Comparison of ENCODE assay signal across 13 cellular contexts in the genomic region with DNA sequence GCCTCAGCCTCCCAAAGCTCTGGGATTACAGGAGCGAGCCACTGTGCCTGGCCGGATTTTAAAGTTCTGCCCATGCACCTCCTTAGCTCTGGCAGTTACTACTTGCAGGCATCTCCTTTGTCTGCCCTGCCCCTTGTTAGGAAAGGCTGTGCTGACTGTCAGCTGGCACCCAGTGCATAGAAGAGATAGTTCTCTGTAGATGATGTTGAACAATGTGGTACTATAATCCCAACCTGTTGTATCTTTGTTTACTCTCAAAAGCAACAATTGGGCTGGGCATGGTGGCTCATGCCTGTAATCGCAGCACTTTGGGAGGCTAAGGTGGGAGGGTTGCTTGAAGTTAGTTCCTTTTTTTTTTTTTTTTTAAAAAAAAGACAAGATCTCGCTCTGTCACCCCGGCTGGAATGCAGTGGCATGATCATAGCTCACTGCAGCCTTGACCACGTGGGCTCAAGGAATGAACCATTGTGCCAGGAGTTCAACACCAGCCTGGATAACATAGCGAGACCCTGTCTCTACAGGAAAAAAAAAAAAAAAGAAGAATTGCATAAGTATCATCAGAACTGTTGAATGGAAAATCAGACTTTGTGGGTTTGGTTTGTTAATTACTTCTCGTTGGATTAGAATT. TPM values are rescaled to one million over a fixed set of nuclear protein-coding genes. Genes with fewer than 3 reads are reported as not detected.
DNase-seq lines count a peak whose midpoint lies in the region; ATAC-seq, FAIRE-seq and TF ChIP-seq lines count a peak whose summit lies in the region.
"Had no signal": no experiment of that assay in that cellular context is flagged by ENCODE, and none has a peak within 500 bp of the region (broad histone marks: within the 10 kb centered on the region; RNA-seq: fewer than 3 reads in every experiment).

No MANE protein-coding gene starts in this region.

- no peak for DNase-seq in GM23338 (ENCODE audit: low spot score)
- DNase-seq in NOMO-1 treated with DMSO at 0.1 percent for 48 hours (lab: John Stamatoyannopoulos, UW; ENCODE audit: unreplicated experiment): peak; percentile 55
- DNase-seq in endodermal cell: no peak
- DNase-seq in testis: peak; percentile 63
- no peak for DNase-seq in left lung
- DNase-seq in kidney: no peak
- DNase-seq in activated naive CD4-positive, alpha-beta T cell treated with Interleukin-2 at 50 U/mL for 16 hours: no peak
- DNase-seq: activated CD4-positive, alpha-beta T cell treated with anti-CD3 and anti-CD28 coated beads, Interleukin-2, amount 50 U/mL, for 1 hour; activated effector memory CD4-positive, alpha-beta T cell treated with anti-CD3 and anti-CD28 coated beads, Interleukin-2, amount 50 U/mL, for 16 hours; NCI-H526; SW 1271 had no signal

- no peak overlapping the region; the same call in 2 of the 3 replicates for H3K4me3 Mint-ChIP-seq in GM23338
- no peak overlapping the region for H3K4me3 Mint-ChIP-seq in endodermal cell
- H3K4me3 Mint-ChIP-seq: mesothelial cell of epicardium had no signal

- H3K27me3 ChIP-seq in GM23338 (ENCODE audit: insufficient read depth) (no peaks in the 10 kb centered on the region), endodermal cell (ENCODE audit: control insufficient read depth, insufficient read depth, low read length, poor library complexity, severe bottlenecking) (no peaks in the 10 kb centered on the region), testis (no peaks in the 10 kb centered on the region), left lung (no peaks in the 10 kb centered on the region)
- H3K27me3 ChIP-seq: cardiac muscle cell had no signal

- H3K27ac ChIP-seq in GM23338 (ENCODE audit: low read depth): peak overlapping the region; percentile 88
- H3K27ac ChIP-seq in endodermal cell (ENCODE audit: low read depth, low read length): no peak overlapping the region
- H3K27ac ChIP-seq in testis: no peak overlapping the region
- H3K27ac ChIP-seq in left lung: no peak overlapping the region
- no peak overlapping the region for H3K27ac ChIP-seq in kidney (ENCODE audit: low read depth in 2 of 2, low read length in 2 of 2)
- H3K27ac ChIP-seq: cardiac muscle cell had no signal

- FAIRE-seq in kidney (lab: Jason Lieb, UNC): no peak

- TF ChIP-seq POLR2A in testis (IDR thresholded peaks at IDR 0.05): no peak

- H3K9ac ChIP-seq in endodermal cell (ENCODE audit: extremely low read depth, low read length, poor library complexity, severe bottlenecking) (no peak overlapping the region), kidney (ENCODE audit: low read length in 2 of 2) (no peak overlapping the region)

- H4K20me1 ChIP-seq in GM23338 (replicated peaks; ENCODE audit: insufficient read depth): no peaks in the 10 kb centered on the region; the same call in 1 of the 2 replicates

- H3K4me1 Mint-ChIP-seq in GM23338: peaks cover 85% of the 10 kb centered on the region
- peaks cover 81% of the 10 kb centered on the region for H3K4me1 Mint-ChIP-seq in endodermal cell

- H3K36me3 ChIP-seq in GM23338 (ENCODE audit: insufficient read depth) (no peaks in the 10 kb centered on the region), endodermal cell (ENCODE audit: control insufficient read depth, insufficient read depth, low read length) (peaks cover 62% of the 10 kb centered on the region), testis (ENCODE audit: low read depth, missing control alignments) (no peaks in the 10 kb centered on the region), left lung (no peaks in the 10 kb centered on the region), kidney (ENCODE audit: control insufficient read depth in 1 of 2, insufficient read depth in 2 of 2, low read length in 2 of 2) (no peaks in the 10 kb centered on the region)
- H3K36me3 ChIP-seq: cardiac muscle cell had no signal

- peak overlapping the region; percentile 89 for H3K27ac Mint-ChIP-seq in GM23338
- peak overlapping the region; percentile 66 for H3K27ac Mint-ChIP-seq in endodermal cell
- H3K27ac Mint-ChIP-seq: mesothelial cell of epicardium had no signal

- H3F3A ChIP-seq in GM23338 (replicated peaks; ENCODE audit: low read depth): peaks cover 4% of the 10 kb centered on the region

- 83 to 89% methylated on average over 6 to 8 of the region's 8 CpGs for WGBS in endodermal cell (ENCODE audit: insufficient coverage in 1 of 2, insufficient read length in 1 of 2), 2 experiments
- 72% methylated on average over 8 of the region's 8 CpGs for WGBS in testis, 2 donors

- H3K9me2 ChIP-seq in GM23338 (ENCODE audit: insufficient read depth): no peaks in the 10 kb centered on the region

- no peak overlapping the region for H2AFZ ChIP-seq in GM23338

- H3K9me3 Mint-ChIP-seq in GM23338 (no peaks in the 10 kb centered on the region), endodermal cell (no peaks in the 10 kb centered on the region)
- H3K9me3 Mint-ChIP-seq: mesothelial cell of epicardium had no signal

- H3K4me3 ChIP-seq in GM23338: peak overlapping the region; percentile 3; the same call in 1 of the 2 replicates
- H3K4me3 ChIP-seq in endodermal cell (ENCODE audit: low read length): no peak overlapping the region
- no peak overlapping the region for H3K4me3 ChIP-seq in testis
- no peak overlapping the region for H3K4me3 ChIP-seq in left lung
- no peak overlapping the region for H3K4me3 ChIP-seq in kidney (ENCODE audit: low read length in 2 of 2)
- H3K4me3 ChIP-seq: cardiac muscle cell had no signal

- TF ChIP-seq CTCF in GM23338 (conservative IDR thresholded peaks at IDR 0.05; ENCODE audit: low read depth in 2 of 2): no peak
- TF ChIP-seq CTCF in endodermal cell (conservative IDR thresholded peaks at IDR 0.05): no peak
- TF ChIP-seq CTCF in testis (IDR thresholded peaks at IDR 0.05): no peak
- no peak for TF ChIP-seq CTCF in left lung (IDR thresholded peaks at IDR 0.05)
- no peak for TF ChIP-seq CTCF in kidney (IDR thresholded peaks at IDR 0.05; ENCODE audit: borderline replicate concordance, extremely low read depth, insufficient read depth)

- 0 out of 3 replicates have a peak, but pooled peaks cover 5% of the 10 kb centered on the region for H3K36me3 Mint-ChIP-seq in GM23338 (ENCODE audit: low read depth)
- peaks cover 11% of the 10 kb centered on the region for H3K36me3 Mint-ChIP-seq in endodermal cell (ENCODE audit: low read depth)
- H3K36me3 Mint-ChIP-seq: mesothelial cell of epicardium had no signal

- intact Hi-C loops in testis (cut with DNase I; ENCODE audit: low total_unique reads) (no loop called here), left lung (cut with DNase I) (no loop called here), kidney (cut with DNase I) (no loop called here)

- H3K27me3 Mint-ChIP-seq in GM23338 (ENCODE audit: insufficient read depth, low read depth, poor library complexity): peaks cover 6% of the 10 kb centered on the region
- no peaks in the 10 kb centered on the region for H3K27me3 Mint-ChIP-seq in endodermal cell (ENCODE audit: insufficient read depth)

- peak overlapping the region; percentile 53 for H3K4me2 ChIP-seq in GM23338

- H3K79me2 ChIP-seq in GM23338 (replicated peaks; ENCODE audit: insufficient read depth): peaks cover 91% of the 10 kb centered on the region

- H3K9me3 ChIP-seq in endodermal cell (ENCODE audit: control insufficient read depth, low read length) (no peaks in the 10 kb centered on the region), testis (no peaks in the 10 kb centered on the region), left lung (no peaks in the 10 kb centered on the region), kidney (ENCODE audit: control insufficient read depth in 1 of 2, low read length in 2 of 2) (no peaks in the 10 kb centered on the region)

- H3K4me1 ChIP-seq in GM23338 (ENCODE audit: insufficient read depth): peaks cover 91% of the 10 kb centered on the region
- H3K4me1 ChIP-seq in endodermal cell (ENCODE audit: control insufficient read depth, insufficient read depth, low read length): peaks cover 52% of the 10 kb centered on the region
- peaks cover 34% of the 10 kb centered on the region for H3K4me1 ChIP-seq in testis
- H3K4me1 ChIP-seq in left lung: peaks cover 20 to 28% of the 10 kb centered on the region in 2 donors
- peaks cover 31 to 48% of the 10 kb centered on the region in 2 donors for H3K4me1 ChIP-seq in kidney (ENCODE audit: control insufficient read depth in 1 of 2, insufficient read depth in 1 of 2, low read depth in 1 of 2, low read length in 2 of 2)

- ATAC-seq in GM23338: no peak
- no peak for ATAC-seq in left lung

TF ChIP-seq in GM23338, 12 proteins besides CTCF, POLR2A, EP300 and RAD21 (continues in another document):
- TF ChIP-seq ZNF331 (CRISPR knock-in tag; IDR thresholded peaks at IDR 0.05; ENCODE audit: low read depth) (no peak), EZH2 (IDR thresholded peaks at IDR 0.05; ENCODE audit: low read depth, unreplicated experiment) (no peak), ZNF114 (CRISPR knock-in tag; IDR thresholded peaks at IDR 0.05) (no peak), POLR2AphosphoS5 (IDR thresholded peaks at IDR 0.05; ENCODE audit: low read depth) (no peak), NANOG (IDR thresholded peaks at IDR 0.05; ENCODE audit: borderline replicate concordance) (no peak), CREB1 (CRISPR knock-in tag; IDR thresholded peaks at IDR 0.05; ENCODE audit: low read depth) (no peak)
- TF ChIP-seq, protein P1, sequence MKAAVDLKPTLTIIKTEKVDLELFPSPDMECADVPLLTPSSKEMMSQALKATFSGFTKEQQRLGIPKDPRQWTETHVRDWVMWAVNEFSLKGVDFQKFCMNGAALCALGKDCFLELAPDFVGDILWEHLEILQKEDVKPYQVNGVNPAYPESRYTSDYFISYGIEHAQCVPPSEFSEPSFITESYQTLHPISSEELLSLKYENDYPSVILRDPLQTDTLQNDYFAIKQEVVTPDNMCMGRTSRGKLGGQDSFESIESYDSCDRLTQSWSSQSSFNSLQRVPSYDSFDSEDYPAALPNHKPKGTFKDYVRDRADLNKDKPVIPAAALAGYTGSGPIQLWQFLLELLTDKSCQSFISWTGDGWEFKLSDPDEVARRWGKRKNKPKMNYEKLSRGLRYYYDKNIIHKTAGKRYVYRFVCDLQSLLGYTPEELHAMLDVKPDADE (IDR thresholded peaks at IDR 0.05): no peak

RNA-seq across cellular contexts. Expression of a gene that starts 30.6 kb away (rescaled TPM):
- total RNA-seq in GM23338 (2014; rRNA removed; shearing (Covaris generic)): 155 and 179 TPM in 2 replicates
- polyA plus RNA-seq in GM23338 (2016; fragmentation: Nextera tagmentation; extraction: Ambion mirVana) (36.5 and 39.7 TPM in 2 replicates), testis (ENCODE audit: insufficient read depth, low read depth, low replicate concordance) (105 TPM), kidney (ENCODE audit: insufficient read depth, low read depth, low replicate concordance) (115 TPM)
- total RNA-seq in endodermal cell (100 to 1,000 TPM; 212 to 221 TPM), testis (100 to 1,000 TPM; 166 to 199 TPM), left lung (100 to 1,000 TPM in 1 of 2 donors, 10 to 100 TPM in 1; 80.1 to 126 TPM), kidney (216 TPM)
- polyA plus RNA-seq in endodermal cell (2013, experiment 1 of 2): 86.0 TPM
- 96.0 TPM for polyA plus RNA-seq in endodermal cell (2013, experiment 2 of 2)

Comparison
In these comparisons a context has a peak if more than half of its experiments do, and no peak if none do; other contexts are left out.
1. DNase-seq: peak in NOMO-1 treated with DMSO at 0.1 percent for 48 hours (single experiment) and testis (single experiment); none in GM23338 (single experiment), endodermal cell (single experiment), left lung (0 of 2), kidney (single experiment) and activated naive CD4-positive, alpha-beta T cell treated with Interleukin-2 at 50 U/mL for 16 hours (single experiment).